1 cellular context compared by ENCODE assay signal in the genomic region with DNA sequence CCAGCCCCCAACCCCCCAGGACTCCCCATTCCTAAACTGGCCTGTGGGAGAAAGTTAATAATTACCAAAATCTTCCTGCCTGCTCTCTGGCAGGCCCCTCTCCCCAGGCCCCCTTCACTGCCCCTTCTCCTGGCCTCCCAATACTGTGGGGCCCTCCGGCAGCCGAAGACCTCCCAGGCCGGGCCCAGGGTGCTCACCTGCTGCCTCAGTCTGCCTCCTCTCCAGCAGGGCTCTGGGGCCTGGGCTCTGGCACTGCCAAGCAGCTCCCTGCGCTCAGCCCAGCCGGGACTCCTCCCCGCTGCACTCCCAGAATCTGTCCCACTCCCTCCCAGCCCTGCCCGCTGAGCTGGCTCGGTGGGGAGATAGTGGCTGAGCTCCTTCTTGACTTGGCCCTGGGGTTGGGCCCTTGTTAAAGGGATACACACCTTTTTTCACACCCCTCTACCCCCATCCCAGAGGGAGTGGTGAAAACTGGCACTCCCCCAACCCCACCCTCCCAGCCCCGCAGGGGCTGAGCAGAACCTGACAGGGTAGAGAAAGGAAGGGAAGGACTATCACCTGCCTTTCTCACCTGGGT.
TF ChIP-seq lines count a peak whose summit lies in the region.

A gene with protein sequence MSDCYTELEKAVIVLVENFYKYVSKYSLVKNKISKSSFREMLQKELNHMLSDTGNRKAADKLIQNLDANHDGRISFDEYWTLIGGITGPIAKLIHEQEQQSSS (minus strand): TSS at position 383 of the 577 bp plus-strand sequence. CDS start 4,986 bp downstream, outside the sequence.

TF ChIP-seq in H1, 55 proteins besides CTCF, POLR2A, EP300 and RAD21:
- no peak for TF ChIP-seq SAP30 (IDR thresholded peaks at IDR 0.05; ENCODE audit: insufficient read depth, insufficient replicate concordance, low read length)
- no peak for TF ChIP-seq CEBPB (IDR thresholded peaks at IDR 0.05; ENCODE audit: low read depth, low read length)
- no peak for TF ChIP-seq YY1 (IDR thresholded peaks at IDR 0.05; ENCODE audit: low read depth, low read length)
- no peak for TF ChIP-seq ASH2L (IDR thresholded peaks at IDR 0.05; ENCODE audit: low read length)
- TF ChIP-seq CTBP2 (IDR thresholded peaks at IDR 0.05; ENCODE audit: borderline replicate concordance, insufficient read depth, insufficient read length, low read length): peak; percentile 85
